ENCODE assay signal across 3 cellular contexts in genomic region chr4:141368241-141368640, GRCh38.
DNase-seq lines count a peak whose midpoint lies in the region; FAIRE-seq and TF ChIP-seq lines count a peak whose summit lies in the region.
"Not testable (repeated sequence)": the region's sequence is repeated elsewhere in the genome, so short reads cannot be mapped to it uniquely, and the experiment has no call there.

No MANE protein-coding gene starts in this region.

- not testable (repeated sequence) for H3K9me3 ChIP-seq in kidney (ENCODE audit: control insufficient read depth in 1 of 2, low read length in 2 of 2)

- H3K4me3 ChIP-seq in kidney (ENCODE audit: low read length in 2 of 2): not testable (repeated sequence)

- H3K4me1 ChIP-seq in kidney (ENCODE audit: control insufficient read depth in 1 of 2, insufficient read depth in 1 of 2, low read depth in 1 of 2, low read length in 2 of 2): not testable (repeated sequence)

- DNase-seq in kidney: peak; percentile 52
- DNase-seq in mesenteric fat pad (ENCODE audit: low spot score): peak; percentile 51
- DNase-seq in posterior vena cava (ENCODE audit: low spot score): peak; percentile 64

- H3K36me3 ChIP-seq in kidney (ENCODE audit: control insufficient read depth in 1 of 2, insufficient read depth in 2 of 2, low read length in 2 of 2): not testable (repeated sequence)

- H3K9ac ChIP-seq in kidney (ENCODE audit: low read length in 2 of 2): not testable (repeated sequence)

- not testable (repeated sequence) for H3K27ac ChIP-seq in kidney (ENCODE audit: low read depth in 2 of 2, low read length in 2 of 2)

- intact Hi-C loops in kidney (cut with DNase I); posterior vena cava (cut with DNase I): not testable (repeated sequence)

- not testable (repeated sequence) for TF ChIP-seq CTCF in kidney (IDR thresholded peaks at IDR 0.05; ENCODE audit: borderline replicate concordance, extremely low read depth, insufficient read depth)

- FAIRE-seq in kidney (lab: Jason Lieb, UNC): not testable (repeated sequence)
